In the genomic region with DNA sequence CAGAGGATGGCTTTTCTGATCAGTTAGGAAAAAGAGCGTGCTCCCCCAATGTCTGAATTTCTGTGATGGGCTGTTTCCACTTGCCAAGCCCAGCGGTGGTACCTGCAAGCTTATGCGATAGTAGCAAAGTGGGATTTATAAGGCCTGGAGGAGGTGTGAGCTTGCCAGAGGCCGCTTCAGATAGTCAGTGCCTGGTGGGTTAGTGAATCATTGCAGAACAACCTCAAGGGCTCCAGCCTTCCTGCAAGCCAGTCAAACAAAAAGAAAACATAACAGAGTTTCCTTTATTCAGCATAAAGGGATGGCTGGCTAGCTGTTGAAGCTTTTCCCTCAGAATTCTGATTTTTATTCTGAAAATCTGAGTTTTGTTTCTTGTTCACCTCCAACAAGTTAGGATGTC, we compare ENCODE assay signal across 1 cellular context.
TF ChIP-seq lines count a peak whose summit lies in the region.

No MANE protein-coding gene starts in this region.

TF ChIP-seq in WTC11, 78 proteins besides CTCF, POLR2A, EP300 and RAD21 (continued from another document):
- TF ChIP-seq ZBTB21 (CRISPR knock-in tag; IDR thresholded peaks at IDR 0.05; ENCODE audit: borderline replicate concordance) (no peak), SMAD3 (CRISPR knock-in tag; IDR thresholded peaks at IDR 0.05; ENCODE audit: borderline replicate concordance) (no peak)
